ENCODE assay signal across 22 cellular contexts in the genomic region with DNA sequence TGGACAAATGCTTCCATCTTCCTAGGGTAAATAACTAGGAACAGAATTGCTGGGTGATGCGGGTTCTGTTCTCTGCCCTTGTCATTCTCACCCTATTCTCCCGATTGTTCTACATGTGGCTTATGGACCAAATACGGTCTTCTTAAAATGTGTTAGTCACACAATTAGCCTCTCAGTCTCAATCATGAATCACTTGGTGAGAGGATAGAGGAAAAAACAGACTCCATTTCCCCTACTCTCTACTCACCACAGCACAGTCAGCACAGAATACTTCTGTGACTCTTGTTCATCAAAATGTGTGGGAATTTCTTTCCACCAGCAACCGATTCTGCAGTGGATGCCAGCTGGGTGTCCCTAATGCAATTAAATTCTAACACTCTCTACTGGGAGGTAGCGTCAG.
DNase-seq lines count a peak whose midpoint lies in the region; ATAC-seq and TF ChIP-seq lines count a peak whose summit lies in the region.
"Had no signal": no experiment of that assay in that cellular context is flagged by ENCODE, and none has a peak within 500 bp of the region (broad histone marks: within the 10 kb centered on the region; RNA-seq: fewer than 3 reads in every experiment).

No MANE protein-coding gene starts in this region.

- H3K4me3 Mint-ChIP-seq in HFFc6 (no peak overlapping the region), T-cell (no peak overlapping the region)
- H3K4me3 Mint-ChIP-seq: B cell, CD14-positive monocyte had no signal

- CTCF ChIA-PET in T-cell (lab: Charles Lee), result no interaction called here

- DNase-seq in AG20443 (ENCODE audit: low spot score) (peak; percentile 55), HFFc6 (peak; percentile 28), astrocyte of the hippocampus (ENCODE audit: low read depth, low spot score) (peak; percentile 53), kidney tubule cell (ENCODE audit: low spot score) (peak; percentile 46), T-cell (no peak), GM19238 (ENCODE audit: insufficient read length, low spot score) (no peak), NCI-H526 treated with DMSO at 0.1 percent for 48 hours (lab: John Stamatoyannopoulos, UW) (no peak)
- DNase-seq: DMS153, Kasumi-1, MV-4-11, NCI-H1105 treated with DMSO at 0.1 percent for 48 hours, NCI-H146, NCI-H1930, NCI-H446, NCI-H526, PC-9, SHP77 had no signal

- peaks cover 11% of the 10 kb centered on the region for H3K4me1 Mint-ChIP-seq in HFFc6 (ENCODE audit: low read depth)
- H3K4me1 Mint-ChIP-seq in T-cell, result no peaks in the 10 kb centered on the region
- H3K4me1 Mint-ChIP-seq: B cell, CD14-positive monocyte had no signal

- H3K27me3 Mint-ChIP-seq in HFFc6 (ENCODE audit: insufficient read depth) (peaks cover 5% of the 10 kb centered on the region), T-cell (no peaks in the 10 kb centered on the region)
- H3K27me3 Mint-ChIP-seq: B cell had no signal

- TF ChIP-seq CTCF in HFFc6 (IDR thresholded peaks at IDR 0.05), result no peak

- H3K27ac Mint-ChIP-seq in HFFc6, result no peak overlapping the region
- H3K27ac Mint-ChIP-seq in T-cell, result no peak overlapping the region
- H3K27ac Mint-ChIP-seq: B cell, CD14-positive monocyte had no signal

- POLR2A ChIA-PET in T-cell (lab: Charles Lee), result no interaction called here

- ATAC-seq in T-cell (replicated peaks in 1 of 4) (no peak), GM21526 (IDR thresholded peaks at IDR 0.05; ENCODE audit: low FRiP score, unreplicated experiment) (no peak)
- ATAC-seq: GM12878, K562 had no signal

- H3K9me3 Mint-ChIP-seq in HFFc6, result no peaks in the 10 kb centered on the region
- no peaks in the 10 kb centered on the region for H3K9me3 Mint-ChIP-seq in T-cell

- H3K36me3 Mint-ChIP-seq in HFFc6 (ENCODE audit: low read depth) (no peaks in the 10 kb centered on the region), T-cell (no peaks in the 10 kb centered on the region)
- H3K36me3 Mint-ChIP-seq: CD14-positive monocyte had no signal

Comparison
In these comparisons a context has a peak if more than half of its experiments do, and no peak if none do; other contexts are left out.
1. DNase-seq: peak in AG20443 (single experiment), HFFc6 (single experiment), astrocyte of the hippocampus (single experiment) and kidney tubule cell (single experiment); none in T-cell (0 of 34), GM19238 (single experiment) and NCI-H526 treated with DMSO at 0.1 percent for 48 hours (single experiment).